22 cellular contexts compared by ENCODE assay signal in the genomic region with DNA sequence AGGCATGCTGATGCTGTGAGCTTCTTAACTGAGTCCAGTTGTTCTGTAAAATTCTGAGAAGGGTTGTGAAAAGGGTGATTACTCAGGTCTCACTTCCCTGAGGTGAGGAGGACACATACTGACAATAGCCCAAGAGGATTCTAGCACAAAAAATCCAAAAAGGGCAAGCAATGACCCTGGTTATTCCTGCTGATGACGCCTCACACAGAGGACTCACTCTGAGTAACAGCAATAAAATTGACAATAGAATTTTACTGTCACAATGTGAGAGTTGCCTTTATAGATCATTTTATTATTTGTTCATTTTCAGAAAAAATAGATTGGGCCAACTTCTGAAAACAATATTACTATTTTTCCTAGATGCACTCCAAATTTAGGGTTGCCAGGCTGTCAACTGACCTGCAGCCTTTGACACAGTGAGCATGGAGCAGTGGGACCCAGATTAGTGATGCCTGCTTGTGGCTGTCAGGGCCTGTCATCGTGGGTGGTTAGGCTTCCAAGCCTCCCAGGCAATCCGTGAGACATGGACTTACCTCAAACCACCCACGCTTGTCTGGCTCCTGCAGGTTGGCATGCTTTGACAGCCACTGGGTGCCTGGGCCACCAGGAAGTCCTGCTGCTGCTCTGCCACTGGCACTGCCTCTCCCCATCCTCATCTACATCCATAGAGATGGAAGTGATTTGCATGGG.
"Had no signal": no experiment of that assay in that cellular context is flagged by ENCODE, and none has a peak within 500 bp of the region (broad histone marks: within the 10 kb centered on the region; RNA-seq: fewer than 3 reads in every experiment).

No MANE protein-coding gene starts in this region.

- H3K4me3 Mint-ChIP-seq: activated CD4-positive, alpha-beta memory T cell treated with anti-CD3 and anti-CD28 coated beads, Interleukin-2, amount 10 ng/mL, durations not matched to agents 7 days and 5 days; activated naive CD4-positive, alpha-beta T cell treated with anti-CD3 and anti-CD28 coated beads for 36 hours; activated T-helper 17 cell treated with anti-CD3 and anti-CD28 coated beads, Interleukin-2, amount 50 U/mL, for 72 hours; brain; endodermal cell; immature natural killer cell; stimulated activated naive CD8-positive, alpha-beta T cell treated with anti-CD3 and anti-CD28 coated beads, Interleukin-15, Interleukin-2, amounts not matched to agents 100 ng/mL and 50 ng/mL, for 24 hours had no signal

- FAIRE-seq: colon, urothelium cell line had no signal

- H3K4me1 Mint-ChIP-seq: activated CD4-positive, alpha-beta memory T cell treated with anti-CD3 and anti-CD28 coated beads, Interleukin-2, amount 10 ng/mL, durations not matched to agents 7 days and 5 days; activated T-helper 17 cell treated with anti-CD3 and anti-CD28 coated beads, Interleukin-2, amount 50 U/mL, for 72 hours; immature natural killer cell had no signal

- H3K27me3 ChIP-seq: dorsolateral prefrontal cortex, heart right ventricle, right atrium auricular region, tibial nerve had no signal

- H3K4me1 ChIP-seq: right atrium auricular region had no signal

- H3K27ac Mint-ChIP-seq: activated CD4-positive, alpha-beta memory T cell treated with anti-CD3 and anti-CD28 coated beads, Interleukin-2, amount 10 ng/mL, durations not matched to agents 7 days and 5 days; activated naive CD4-positive, alpha-beta T cell treated with anti-CD3 and anti-CD28 coated beads for 36 hours; activated T-helper 17 cell treated with anti-CD3 and anti-CD28 coated beads, Interleukin-2, amount 50 U/mL, for 72 hours; brain; endodermal cell; immature natural killer cell; progenitor cell of endocrine pancreas; stimulated activated naive CD8-positive, alpha-beta T cell treated with anti-CD3 and anti-CD28 coated beads, Interleukin-15, Interleukin-2, amounts not matched to agents 100 ng/mL and 50 ng/mL, for 24 hours had no signal

- H3K36me3 ChIP-seq: heart right ventricle, right atrium auricular region, tibial nerve had no signal

- DNase-seq: activated CD4-positive, alpha-beta memory T cell treated with anti-CD3 and anti-CD28 coated beads, Interleukin-2, amount 10 ng/mL, durations not matched to agents 7 days and 5 days; activated CD4-positive, alpha-beta T cell treated with anti-CD3 and anti-CD28 coated beads for 48 hours; activated CD4-positive, CD25-positive, alpha-beta regulatory T cell; activated naive CD4-positive, alpha-beta T cell treated with anti-CD3 and anti-CD28 coated beads for 36 hours; activated T-cell treated with anti-CD3 and anti-CD28 coated beads, Interleukin-2, amount 50 U/mL, for 1 hour; central memory CD4-positive, alpha-beta T cell; dorsolateral prefrontal cortex; endodermal cell; erythroblast; heart right ventricle; immature natural killer cell; stimulated activated CD4-positive, alpha-beta T cell treated with anti-CD3 and anti-CD28 coated beads, Interleukin-12 subunit alpha, Interleukin-12 subunit beta, amount 100 ng/mL, for 4 hours; stimulated activated CD4-positive, alpha-beta T cell treated with anti-CD3 and anti-CD28 coated beads, Interleukin-1b, Interleukin-23, amount 100 ng/mL, for 48 hours had no signal

- H3K9me3 Mint-ChIP-seq: activated CD4-positive, alpha-beta memory T cell treated with anti-CD3 and anti-CD28 coated beads, Interleukin-2, amount 10 ng/mL, durations not matched to agents 7 days and 5 days; activated naive CD4-positive, alpha-beta T cell treated with anti-CD3 and anti-CD28 coated beads for 36 hours; activated T-helper 17 cell treated with anti-CD3 and anti-CD28 coated beads, Interleukin-2, amount 50 U/mL, for 72 hours; brain; endodermal cell; immature natural killer cell; stimulated activated naive CD8-positive, alpha-beta T cell treated with anti-CD3 and anti-CD28 coated beads, Interleukin-15, Interleukin-2, amounts not matched to agents 100 ng/mL and 50 ng/mL, for 24 hours had no signal

- ATAC-seq: activated T-helper 17 cell treated with anti-CD3 and anti-CD28 coated beads, Interleukin-2, amount 50 U/mL, for 72 hours; heart right ventricle had no signal

- H3K4me3 ChIP-seq: dorsolateral prefrontal cortex, heart right ventricle, lung, right atrium auricular region, tibial nerve had no signal

- H3K36me3 Mint-ChIP-seq: brain, immature natural killer cell had no signal

- H3K9me3 ChIP-seq: heart right ventricle, right atrium auricular region, tibial nerve had no signal

- H3K27ac ChIP-seq: dorsolateral prefrontal cortex, heart right ventricle, right atrium auricular region had no signal
